In genomic region chr9:69391946-69392345, GRCh38 we compare ENCODE assay signal across 23 cellular contexts.
DNase-seq lines count a peak whose midpoint lies in the region; ATAC-seq, FAIRE-seq and TF ChIP-seq lines count a peak whose summit lies in the region.
"Had no signal": no experiment of that assay in that cellular context is flagged by ENCODE, and none has a peak within 500 bp of the region (broad histone marks: within the 10 kb centered on the region; RNA-seq: fewer than 3 reads in every experiment).

No MANE protein-coding gene starts in this region.

- peak overlapping the region in 2 of 3 experiments; percentile 23 to 90 for H3K27ac Mint-ChIP-seq in nephron
- H3K27ac Mint-ChIP-seq in naive thymus-derived CD4-positive, alpha-beta T cell, result no peak overlapping the region
- H3K27ac Mint-ChIP-seq: activated CD4-positive, alpha-beta memory T cell treated with anti-CD3 and anti-CD28 coated beads, Interleukin-2, amount 10 ng/mL, durations not matched to agents 7 days and 5 days; activated T-cell treated with anti-CD3 and anti-CD28 coated beads, Interleukin-2, amount 50 U/mL, for 24 hours had no signal

- H3K27ac ChIP-seq in liver (ENCODE audit: low read depth in 1 of 2, low read length in 2 of 2) (no peak overlapping the region), HepG2 (ENCODE audit: extremely low read length, insufficient read depth, low read length) (no peak overlapping the region), cardiac muscle cell (peak overlapping the region; percentile 77)
- no peak overlapping the region for H3K27ac ChIP-seq in naive thymus-derived CD4-positive, alpha-beta T cell (ENCODE audit: low read depth, low read length)
- H3K27ac ChIP-seq: parathyroid adenoma, SJSA1, spleen, thyroid gland had no signal

- H3K9ac ChIP-seq in liver (ENCODE audit: low read depth in 1 of 2, low read length in 2 of 2) (no peak overlapping the region), HepG2 (ENCODE audit: insufficient read depth, low read depth, low read length) (no peak overlapping the region)
- H3K9ac ChIP-seq: parathyroid adenoma had no signal

- H3K4me1 ChIP-seq in liver (ENCODE audit: control insufficient read depth in 4 of 4, insufficient read depth in 4 of 4, low read length in 3 of 4), result no peaks in the 10 kb centered on the region
- no peaks in the 10 kb centered on the region for H3K4me1 ChIP-seq in HepG2 (ENCODE audit: insufficient read depth, low read length)
- peaks cover 31% of the 10 kb centered on the region for H3K4me1 ChIP-seq in cardiac muscle cell (ENCODE audit: low read depth)
- no peaks in the 10 kb centered on the region for H3K4me1 ChIP-seq in naive thymus-derived CD4-positive, alpha-beta T cell (ENCODE audit: control insufficient read depth in 2 of 2, insufficient read depth in 2 of 2, low read length in 2 of 2)
- H3K4me1 ChIP-seq: parathyroid adenoma, SJSA1, spleen had no signal

- no peak overlapping the region for H3K4me3 ChIP-seq in liver (ENCODE audit: low read depth in 1 of 3, low read length in 3 of 3)
- H3K4me3 ChIP-seq in HepG2 (replicated peaks in 1 of 3; ENCODE audit: insufficient read depth in 1 of 3, low read depth in 2 of 3, low read length in 3 of 3), result no peak overlapping the region
- H3K4me3 ChIP-seq in cardiac muscle cell, result peak overlapping the region; percentile 5
- H3K4me3 ChIP-seq in naive thymus-derived CD4-positive, alpha-beta T cell (ENCODE audit: low read length), result no peak overlapping the region
- H3K4me3 ChIP-seq: SJSA1, spleen, thyroid gland had no signal

- H3K9me3 ChIP-seq in liver (ENCODE audit: control insufficient read depth in 4 of 4, low read length in 3 of 4) (no peaks in the 10 kb centered on the region), HepG2 (ENCODE audit: low read length) (no peaks in the 10 kb centered on the region), cardiac muscle cell (ENCODE audit: low read depth) (no peaks in the 10 kb centered on the region)
- no peaks in the 10 kb centered on the region for H3K9me3 ChIP-seq in naive thymus-derived CD4-positive, alpha-beta T cell (ENCODE audit: control insufficient read depth in 2 of 3, low read length in 3 of 3)
- H3K9me3 ChIP-seq: SJSA1, spleen, thyroid gland had no signal

- H3K36me3 ChIP-seq in liver (ENCODE audit: control insufficient read depth in 4 of 4, insufficient read depth in 3 of 4, low read depth in 1 of 4, low read length in 3 of 4) (no peaks in the 10 kb centered on the region), HepG2 (replicated peaks in 1 of 2; ENCODE audit: control insufficient read depth in 1 of 2, insufficient read depth in 2 of 2, low read length in 2 of 2) (no peaks in the 10 kb centered on the region), cardiac muscle cell (peaks cover 74% of the 10 kb centered on the region)
- no peaks in the 10 kb centered on the region for H3K36me3 ChIP-seq in naive thymus-derived CD4-positive, alpha-beta T cell (ENCODE audit: control insufficient read depth in 2 of 3, insufficient read depth in 3 of 3, low read length in 3 of 3)
- H3K36me3 ChIP-seq: SJSA1, spleen had no signal

- H3K36me3 Mint-ChIP-seq in nephron (ENCODE audit: low read depth), result no peaks in the 10 kb centered on the region
- no peaks in the 10 kb centered on the region for H3K36me3 Mint-ChIP-seq in naive thymus-derived CD4-positive, alpha-beta T cell
- H3K36me3 Mint-ChIP-seq: brain had no signal

- DNase-seq in HepG2 (ENCODE audit: low spot score), result no peak
- peak in 1 of 2 donors; percentile 57 for DNase-seq in cardiac muscle cell (ENCODE audit: low read depth in 1 of 2, low spot score in 1 of 2)
- no peak for DNase-seq in naive thymus-derived CD4-positive, alpha-beta T cell
- no peak for DNase-seq in glomerular visceral epithelial cell (ENCODE audit: extremely low spot score)
- DNase-seq in LoVo (ENCODE audit: low spot score), result no peak
- DNase-seq: activated CD4-positive, alpha-beta memory T cell treated with anti-CD3 and anti-CD28 coated beads, Interleukin-2, amount 10 ng/mL, durations not matched to agents 7 days and 5 days; activated naive CD4-positive, alpha-beta T cell treated with anti-CD3 and anti-CD28 coated beads, Interleukin-2, amount 50 U/mL, for 16 hours; activated T-cell treated with anti-CD3 and anti-CD28 coated beads, Interleukin-2, amount 50 U/mL, for 24 hours; DMS 273 treated with DMSO at 0.1 percent for 48 hours; left colon; NCI-H1436; NCI-H748 treated with DMSO at 0.1 percent for 48 hours; PC-3; spleen; T-helper 2 cell; thyroid gland had no signal

- peaks cover 10% of the 10 kb centered on the region for H3K27me3 Mint-ChIP-seq in nephron (ENCODE audit: low read depth)
- peaks cover 0 to 14% (median 11%) of the 10 kb centered on the region in 5 donors for H3K27me3 Mint-ChIP-seq in naive thymus-derived CD4-positive, alpha-beta T cell
- H3K27me3 Mint-ChIP-seq: brain had no signal

- no peaks in the 10 kb centered on the region for H3K27me3 ChIP-seq in liver (ENCODE audit: control insufficient read depth in 4 of 4, insufficient read depth in 4 of 4, low read length in 3 of 4)
- peaks cover 3 to 31% of the 10 kb centered on the region in 2 experiments; a peak in 2 of 5 replicates for H3K27me3 ChIP-seq in HepG2 (ENCODE audit: control insufficient read depth in 1 of 2, insufficient read depth in 2 of 2, low read length in 2 of 2)
- H3K27me3 ChIP-seq in cardiac muscle cell, result no peaks in the 10 kb centered on the region
- no peaks in the 10 kb centered on the region for H3K27me3 ChIP-seq in naive thymus-derived CD4-positive, alpha-beta T cell (ENCODE audit: control insufficient read depth in 2 of 2, insufficient read depth in 2 of 2, low read length in 2 of 2)
- H3K27me3 ChIP-seq: SJSA1, spleen, thyroid gland had no signal

- intact Hi-C loops in HepG2 (cut with micrococcal nuclease; ENCODE audit: unreplicated experiment), result no loop called here
- intact Hi-C loops in naive thymus-derived CD4-positive, alpha-beta T cell (cut with micrococcal nuclease), result no loop called here

- TF ChIP-seq RAD21 in liver (IDR thresholded peaks at IDR 0.05), result no peak
- TF ChIP-seq RAD21 in HepG2 (CRISPR knock-in tag; IDR thresholded peaks at IDR 0.05), result no peak

- no peak for TF ChIP-seq POLR2A in HepG2 (IDR thresholded peaks at IDR 0.05; ENCODE audit: insufficient read depth in 1 of 2, low read depth in 2 of 2, low read length in 2 of 2)

- H3K4me3 Mint-ChIP-seq in nephron, result peak overlapping the region in 2 of 3 experiments; percentile 3 to 15
- H3K4me3 Mint-ChIP-seq in naive thymus-derived CD4-positive, alpha-beta T cell, result no peak overlapping the region
- H3K4me3 Mint-ChIP-seq: activated CD4-positive, alpha-beta memory T cell treated with anti-CD3 and anti-CD28 coated beads, Interleukin-2, amount 10 ng/mL, durations not matched to agents 7 days and 5 days; activated T-cell treated with anti-CD3 and anti-CD28 coated beads, Interleukin-2, amount 50 U/mL, for 24 hours; brain; WTC11 had no signal

- no peak for FAIRE-seq in HepG2 (lab: Jason Lieb, UNC)

- BruUV-seq in HepG2 (replicated peaks; lab: Mats Ljungman, UMichigan), result no TSS peak

- in situ Hi-C loops in HepG2 (cut with HindIII; ENCODE audit: extremely low pct_ligation_motif_present, low pct_unique_long_range_greater_than_20kb), result no loop called here

- no peaks in the 10 kb centered on the region for H4K20me1 ChIP-seq in HepG2 (ENCODE audit: insufficient read depth, low read length)

- POLR2A ChIA-PET in HepG2 (lab: Yijun Ruan, JAX), result no interaction called here
- POLR2A ChIA-PET in naive thymus-derived CD4-positive, alpha-beta T cell (lab: Charles Lee), result no interaction called here

- no peak overlapping the region for H3K4me2 ChIP-seq in HepG2 (ENCODE audit: low read depth, low read length)

- peaks cover 12% of the 10 kb centered on the region for H3K4me1 Mint-ChIP-seq in nephron
- H3K4me1 Mint-ChIP-seq in naive thymus-derived CD4-positive, alpha-beta T cell, result no peaks in the 10 kb centered on the region
- H3K4me1 Mint-ChIP-seq: activated CD4-positive, alpha-beta memory T cell treated with anti-CD3 and anti-CD28 coated beads, Interleukin-2, amount 10 ng/mL, durations not matched to agents 7 days and 5 days had no signal

- TF ChIP-seq CTCF in liver (IDR thresholded peaks at IDR 0.05; ENCODE audit: low read depth, low read length, missing input control) (no peak), HepG2 (CRISPR knock-in tag; IDR thresholded peaks at IDR 0.05) (no peak), cardiac muscle cell (IDR thresholded peaks at IDR 0.05; ENCODE audit: low read depth, low read length) (no peak), nephron (IDR thresholded peaks at IDR 0.05; ENCODE audit: unreplicated experiment in 3 of 3) (no peak)

- peaks cover 2% of the 10 kb centered on the region for H3K9me3 Mint-ChIP-seq in nephron
- no peaks in the 10 kb centered on the region for H3K9me3 Mint-ChIP-seq in naive thymus-derived CD4-positive, alpha-beta T cell
- H3K9me3 Mint-ChIP-seq: activated CD4-positive, alpha-beta memory T cell treated with anti-CD3 and anti-CD28 coated beads, Interleukin-2, amount 10 ng/mL, durations not matched to agents 7 days and 5 days; activated T-cell treated with anti-CD3 and anti-CD28 coated beads, Interleukin-2, amount 50 U/mL, for 24 hours; brain; WTC11 had no signal

- no peak for ATAC-seq in HepG2
- no peak for ATAC-seq in naive thymus-derived CD4-positive, alpha-beta T cell
- no peak for ATAC-seq in GM21529 (IDR thresholded peaks at IDR 0.05; ENCODE audit: unreplicated experiment)
- ATAC-seq: left colon, PC-3, WTC11 had no signal

- TF ChIP-seq EP300 in HepG2 (IDR thresholded peaks at IDR 0.05; ENCODE audit: low read depth in 2 of 2, low read length in 2 of 2), result no peak
- TF ChIP-seq EP300 in HepG2 (CRISPR knock-in tag; IDR thresholded peaks at IDR 0.05; ENCODE audit: borderline replicate concordance), result no peak

- no peak overlapping the region for H2AFZ ChIP-seq in HepG2 (ENCODE audit: low read length)
- H2AFZ ChIP-seq: parathyroid adenoma had no signal

- CTCF ChIA-PET in HepG2 (lab: Yijun Ruan, JAX; ENCODE audit: low intra/inter-chr PET ratio, low total read pairs), result no interaction called here
- CTCF ChIA-PET in naive thymus-derived CD4-positive, alpha-beta T cell (lab: Charles Lee), result no interaction called here

- WGBS in liver, result 66% methylated on average over 7 of the region's 7 CpGs
- WGBS in HepG2 (ENCODE audit: low lambda C conversion rate), result 23% methylated on average over 5 of the region's 7 CpGs

- no peaks in the 10 kb centered on the region for H3K79me2 ChIP-seq in HepG2 (ENCODE audit: insufficient read depth, low read length)
- H3K79me2 ChIP-seq: parathyroid adenoma had no signal

TF ChIP-seq in liver, 16 proteins besides CTCF, POLR2A, EP300 and RAD21:
- TF ChIP-seq NR2F2 (IDR thresholded peaks at IDR 0.05), result peak; percentile 16
- no peak for TF ChIP-seq JUND (IDR thresholded peaks at IDR 0.05)
- no peak for TF ChIP-seq ATF3 (IDR thresholded peaks at IDR 0.05)
TF ChIP-seq in liver: peak in this region for 1.

TF ChIP-seq in HepG2, 621 proteins besides CTCF, POLR2A, EP300 and RAD21:
- no peak for TF ChIP-seq RELA (CRISPR knock-in tag; IDR thresholded peaks at IDR 0.05)

Comparison
In these comparisons a context has a peak if more than half of its experiments do, and no peak if none do; other contexts are left out.
1. H3K27ac Mint-ChIP-seq: peak in nephron (2 of 3); none in naive thymus-derived CD4-positive, alpha-beta T cell (0 of 9).
2. H3K4me3 Mint-ChIP-seq: peak in nephron (2 of 3); none in naive thymus-derived CD4-positive, alpha-beta T cell (0 of 10).